Comparison of ENCODE assay signal across 19 cellular contexts in the genomic region with DNA sequence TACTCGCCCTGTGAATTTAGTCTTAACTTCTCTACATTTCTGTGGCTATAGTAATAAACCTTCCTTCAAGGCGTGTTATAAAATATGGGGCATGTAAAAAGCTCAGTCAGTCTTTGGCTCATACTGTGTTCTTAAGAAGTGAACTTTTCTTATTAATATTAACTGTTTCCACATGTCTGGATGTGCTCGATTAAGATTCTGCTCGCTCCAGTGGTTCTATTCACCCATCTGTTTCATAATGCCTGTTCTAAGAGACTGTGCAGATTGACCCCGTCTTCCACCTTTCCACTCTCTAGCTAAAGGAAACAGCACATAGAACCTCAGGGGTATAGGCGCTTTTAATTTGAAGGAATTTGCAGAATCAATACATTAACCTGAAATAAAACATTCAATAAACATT.
A peak's percentile ranks its signal among the peaks of the same experiment; 100 is the strongest.
DNase-seq lines count a peak whose midpoint lies in the region; ATAC-seq, FAIRE-seq and TF ChIP-seq lines count a peak whose summit lies in the region.
"Had no signal": no experiment of that assay in that cellular context is flagged by ENCODE, and none has a peak within 500 bp of the region (broad histone marks: within the 10 kb centered on the region; RNA-seq: fewer than 3 reads in every experiment).

No MANE protein-coding gene starts in this region.

- H3K4me1 ChIP-seq in GM12878 (ENCODE audit: control insufficient read depth, insufficient read depth, low read length), result peaks cover 16% of the 10 kb centered on the region
- H3K4me1 ChIP-seq: esophagus squamous epithelium had no signal

- no peaks in the 10 kb centered on the region; the same call in 2 of the 3 replicates for H3K9me3 ChIP-seq in GM12878 (replicated peaks; ENCODE audit: control insufficient read depth, insufficient read depth, low read length)
- H3K9me3 ChIP-seq: esophagus squamous epithelium had no signal

- no peak overlapping the region for H3K9ac ChIP-seq in GM12878 (ENCODE audit: control insufficient read depth, insufficient read depth, low read length)
- H3K9ac ChIP-seq: parathyroid adenoma had no signal

- TF ChIP-seq POLR2A in GM12878 (IDR thresholded peaks at IDR 0.05; ENCODE audit: low read depth, low read length), result no peak

- H3K36me3 ChIP-seq in GM12878 (ENCODE audit: control insufficient read depth in 2 of 2, insufficient read depth in 2 of 2, low read length in 1 of 2), result no peaks in the 10 kb centered on the region

- H3K27me3 ChIP-seq in GM12878 (replicated peaks in 1 of 2; ENCODE audit: control insufficient read depth in 2 of 2, insufficient read depth in 2 of 2, low read length in 1 of 2), result no peaks in the 10 kb centered on the region
- H3K27me3 ChIP-seq: esophagus squamous epithelium had no signal

- no peak overlapping the region for H3K4me2 ChIP-seq in GM12878 (ENCODE audit: control insufficient read depth, insufficient read depth)

- H3K79me2 ChIP-seq in GM12878 (ENCODE audit: control insufficient read depth, insufficient read depth, low read length), result no peaks in the 10 kb centered on the region
- H3K79me2 ChIP-seq: parathyroid adenoma had no signal

- intact Hi-C loops in GM12878 (cut with micrococcal nuclease; ENCODE audit: unreplicated experiment), result no loop called here

- 53% methylated on average over 6 of the region's 6 CpGs for WGBS in GM12878 (ENCODE audit: insufficient coverage, insufficient replicate concordance, low lambda C conversion rate, missing lambda C conversion rate)

- H4K20me1 ChIP-seq in GM12878 (ENCODE audit: control insufficient read depth, insufficient read depth), result no peaks in the 10 kb centered on the region

- in situ Hi-C loops in GM12878 (cut with MboI), result no loop called here

- no peak for DNase-seq in GM12878 (ENCODE audit: low read depth, low spot score)
- peak; percentile 65 for DNase-seq in retina
- no peak for DNase-seq in occipital lobe (lab: John Stamatoyannopoulos, UW)
- DNase-seq: activated CD4-positive, alpha-beta T cell treated with anti-CD3 and anti-CD28 coated beads for 1 hour; DND-41; effector CD8-positive, alpha-beta T cell; esophagus squamous epithelium; glutamatergic neuron; GOT3; left colon; naive thymus-derived CD8-positive, alpha-beta T cell; NCI-H524 treated with DMSO at 0.1 percent for 48 hours; T1000 had no signal

- no peak overlapping the region for H3K4me3 ChIP-seq in GM12878
- H3K4me3 ChIP-seq: esophagus squamous epithelium had no signal

- POLR2A ChIA-PET in GM12878 (lab: Charles Lee), result interaction anchor here (1.1 kb wide), 1 partner anchor 10 kb away, joined by 5 read pairs; no protein-coding TSS in a partner anchor

- ATAC-seq in GM18502 (IDR thresholded peaks at IDR 0.05; ENCODE audit: poor library complexity, unreplicated experiment) (peak; percentile 33), HG02642 (IDR thresholded peaks at IDR 0.05; ENCODE audit: poor library complexity, unreplicated experiment) (peak; percentile 30), GM12878 (peak; percentile 34), HG02798 (IDR thresholded peaks at IDR 0.05; ENCODE audit: poor library complexity, unreplicated experiment) (no peak), HG02870 (IDR thresholded peaks at IDR 0.05; ENCODE audit: unreplicated experiment) (no peak)
- ATAC-seq: left colon; naive thymus-derived CD8-positive, alpha-beta T cell had no signal

- RAD21 ChIA-PET in GM12878 (lab: Charles Lee; ENCODE audit: unreplicated experiment), result interaction anchor here (1.0 to 1.3 kb wide), 3 partner anchors 13 to 274 kb away, joined by 3 to 4 read pairs (median 3); no protein-coding TSS in a partner anchor

- BruUV-seq in GM12878 (replicated peaks; lab: Mats Ljungman, UMichigan), result no TSS peak

- CTCF ChIA-PET in GM12878 (lab: Yijun Ruan, JAX), result interaction anchor here (0.6 to 1.5 kb wide), 5 partner anchors 8 to 619 kb away, joined by 3 read pairs; no protein-coding TSS in a partner anchor

- TF ChIP-seq CTCF in GM12878 (IDR thresholded peaks at IDR 0.05 in 2 of 3, conservative IDR thresholded peaks at IDR 0.05 in 1 of 3; ENCODE audit: control insufficient read depth in 2 of 3, extremely low read depth in 1 of 3, insufficient read depth in 1 of 3, low read depth in 3 of 3, low read length in 3 of 3), result no peak

- peak overlapping the region; percentile 48 for H2AFZ ChIP-seq in GM12878 (ENCODE audit: control insufficient read depth, low read depth, low read length)
- H2AFZ ChIP-seq: parathyroid adenoma had no signal

- no peak for TF ChIP-seq EP300 in GM12878 (IDR thresholded peaks at IDR 0.05; ENCODE audit: borderline replicate concordance in 1 of 2, control insufficient read depth in 1 of 2, low read depth in 2 of 2, low read length in 2 of 2)

- H3K27ac ChIP-seq in GM12878 (ENCODE audit: control insufficient read depth, insufficient read depth), result no peak overlapping the region
- H3K27ac ChIP-seq: esophagus squamous epithelium, parathyroid adenoma, RWPE1 had no signal

- FAIRE-seq in GM12878 (lab: Jason Lieb, UNC), result no peak

- no peak for TF ChIP-seq RAD21 in GM12878 (IDR thresholded peaks at IDR 0.05; ENCODE audit: insufficient read depth, low read depth, low read length)

- SMC1A ChIA-PET in GM12878 (lab: Charles Lee; ENCODE audit: uncharacterized antibody, unreplicated experiment), result interaction anchor here (1.0 to 3.4 kb wide), 8 partner anchors 11 to 77 kb away, joined by 3 to 21 read pairs (median 4); no protein-coding TSS in a partner anchor

TF ChIP-seq in GM12878, 131 proteins besides CTCF, POLR2A, EP300 and RAD21:
- no peak for TF ChIP-seq PML (IDR thresholded peaks at IDR 0.05; ENCODE audit: low read length)

Comparison
In these comparisons a context has a peak if more than half of its experiments do, and no peak if none do; other contexts are left out.
1. ATAC-seq: peak in GM18502 (single experiment), HG02642 (single experiment) and GM12878 (single experiment); none in HG02798 (single experiment) and HG02870 (single experiment).